14 cellular contexts compared by ENCODE assay signal in the genomic region with DNA sequence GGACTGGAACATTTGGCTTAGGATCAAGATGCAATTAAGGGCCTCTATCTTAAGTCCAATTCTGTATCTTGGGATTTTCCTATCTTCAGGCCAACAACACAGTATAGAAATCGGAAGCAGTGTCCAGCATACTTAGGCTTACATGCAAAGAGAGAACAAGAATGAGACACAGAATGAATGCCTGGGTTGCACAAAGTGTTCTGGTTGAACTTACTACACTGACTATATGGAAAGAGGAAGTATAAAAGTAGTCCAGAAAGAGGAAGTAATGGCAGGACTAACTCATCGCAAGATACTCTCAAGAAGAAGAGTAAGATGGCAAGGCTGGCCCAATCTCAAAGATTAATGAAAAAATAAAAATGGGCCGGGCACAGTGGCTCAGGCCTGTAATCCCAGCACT.
DNase-seq lines count a peak whose midpoint lies in the region; ATAC-seq and TF ChIP-seq lines count a peak whose summit lies in the region.
"Had no signal": no experiment of that assay in that cellular context is flagged by ENCODE, and none has a peak within 500 bp of the region (broad histone marks: within the 10 kb centered on the region; RNA-seq: fewer than 3 reads in every experiment).

No MANE protein-coding gene starts in this region.

- ATAC-seq in GM19372 (IDR thresholded peaks at IDR 0.05; ENCODE audit: low read depth, unreplicated experiment) (peak; percentile 75), HG03135 (IDR thresholded peaks at IDR 0.05; ENCODE audit: unreplicated experiment) (peak; percentile 88), HG03565 (IDR thresholded peaks at IDR 0.05; ENCODE audit: unreplicated experiment) (no peak), WTC11 (no peak)
- ATAC-seq: psoas muscle had no signal

- no peak overlapping the region for H3K4me3 Mint-ChIP-seq in WTC11
- H3K4me3 Mint-ChIP-seq: brain had no signal

- no peak for TF ChIP-seq CTCF in WTC11 (IDR thresholded peaks at IDR 0.05)

- H3K9ac ChIP-seq in BLaER1: no peak overlapping the region

- no peaks in the 10 kb centered on the region for H3K36me3 Mint-ChIP-seq in WTC11

- POLR2A ChIA-PET in HEK293T (lab: Yijun Ruan, JAX) (no interaction called here), WTC11 (lab: Charles Lee) (no interaction called here)

- H3K27me3 Mint-ChIP-seq in WTC11 (ENCODE audit: low read depth): no peaks in the 10 kb centered on the region
- H3K27me3 Mint-ChIP-seq: brain had no signal

- DNase-seq in SKM-1 treated with dmso at 0.1 percent for 144 hours (lab: John Stamatoyannopoulos, UW; ENCODE audit: unreplicated experiment) (peak; percentile 98), amniotic stem cell (lab: John Stamatoyannopoulos, UW) (no peak), HEK293T (ENCODE audit: extremely low spot score) (no peak), WTC11 (ENCODE audit: low spot score) (no peak)
- DNase-seq: activated CD8-positive, alpha-beta memory T cell treated with anti-CD3 and anti-CD28 coated beads, Interleukin-2, amount 50 U/mL, for 48 hours; erythroblast; islet precursor cell; NCI-H1092 treated with DMSO at 0.1 percent for 48 hours; psoas muscle had no signal

- H3K9me3 Mint-ChIP-seq in WTC11: no peaks in the 10 kb centered on the region
- H3K9me3 Mint-ChIP-seq: brain had no signal

- peaks cover 9% of the 10 kb centered on the region for H3K4me1 ChIP-seq in BLaER1

- no peaks in the 10 kb centered on the region for H3K27me3 ChIP-seq in BLaER1

- CTCF ChIA-PET in HEK293T (lab: Yijun Ruan, JAX) (no interaction called here), WTC11 (lab: Charles Lee) (interaction anchor here (0.8 kb wide), 1 partner anchor 383 kb away, joined by 3 read pairs; no protein-coding TSS in a partner anchor)

- no peak overlapping the region for H3K27ac ChIP-seq in BLaER1
- H3K27ac ChIP-seq: psoas muscle had no signal

- peak overlapping the region; percentile 24; the same call in 1 of the 2 replicates for H3K4me2 ChIP-seq in BLaER1

- H3K36me3 ChIP-seq in BLaER1: no peaks in the 10 kb centered on the region

- no peaks in the 10 kb centered on the region for H3K9me3 ChIP-seq in BLaER1
- H3K9me3 ChIP-seq: psoas muscle had no signal

- no peaks in the 10 kb centered on the region for H3K4me1 Mint-ChIP-seq in WTC11

- no peak overlapping the region for H3K27ac Mint-ChIP-seq in WTC11
- H3K27ac Mint-ChIP-seq: brain had no signal

- no peaks in the 10 kb centered on the region for H4K20me1 ChIP-seq in BLaER1

- H3K4me3 ChIP-seq in BLaER1: no peak overlapping the region
- H3K4me3 ChIP-seq: psoas muscle had no signal

TF ChIP-seq in HEK293T, 16 proteins besides CTCF, POLR2A, EP300 and RAD21:
- no peak for TF ChIP-seq TARDBP (IDR thresholded peaks at IDR 0.05)
- TF ChIP-seq FOXM1 (IDR thresholded peaks at IDR 0.05; ENCODE audit: borderline replicate concordance): no peak
- TF ChIP-seq ZNF384 (IDR thresholded peaks at IDR 0.05): no peak
- TF ChIP-seq CTBP1 (IDR thresholded peaks at IDR 0.05; ENCODE audit: borderline replicate concordance): no peak
- TF ChIP-seq L3MBTL2 (conservative IDR thresholded peaks at IDR 0.05): no peak
- TF ChIP-seq ELF4 (IDR thresholded peaks at IDR 0.05): no peak
- TF ChIP-seq NFRKB (IDR thresholded peaks at IDR 0.05): no peak
- TF ChIP-seq HDGF (IDR thresholded peaks at IDR 0.05; ENCODE audit: borderline replicate concordance): no peak
- no peak for TF ChIP-seq SP1 (IDR thresholded peaks at IDR 0.05)
- TF ChIP-seq SUZ12 (IDR thresholded peaks at IDR 0.05): no peak
- no peak for TF ChIP-seq LEF1 (IDR thresholded peaks at IDR 0.05; ENCODE audit: borderline replicate concordance)
- TF ChIP-seq, protein P1, sequence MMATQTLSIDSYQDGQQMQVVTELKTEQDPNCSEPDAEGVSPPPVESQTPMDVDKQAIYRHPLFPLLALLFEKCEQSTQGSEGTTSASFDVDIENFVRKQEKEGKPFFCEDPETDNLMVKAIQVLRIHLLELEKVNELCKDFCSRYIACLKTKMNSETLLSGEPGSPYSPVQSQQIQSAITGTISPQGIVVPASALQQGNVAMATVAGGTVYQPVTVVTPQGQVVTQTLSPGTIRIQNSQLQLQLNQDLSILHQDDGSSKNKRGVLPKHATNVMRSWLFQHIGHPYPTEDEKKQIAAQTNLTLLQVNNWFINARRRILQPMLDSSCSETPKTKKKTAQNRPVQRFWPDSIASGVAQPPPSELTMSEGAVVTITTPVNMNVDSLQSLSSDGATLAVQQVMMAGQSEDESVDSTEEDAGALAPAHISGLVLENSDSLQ (IDR thresholded peaks at IDR 0.05): no peak
- TF ChIP-seq FOXK2 (IDR thresholded peaks at IDR 0.05): no peak

TF ChIP-seq in WTC11, 78 proteins besides CTCF, POLR2A, EP300 and RAD21 (continues in another document):
- TF ChIP-seq ESRRA (CRISPR knock-in tag; IDR thresholded peaks at IDR 0.05; ENCODE audit: borderline replicate concordance) (no peak), NFYB (CRISPR knock-in tag; conservative IDR thresholded peaks at IDR 0.05; ENCODE audit: low read depth) (no peak), SOX15 (CRISPR knock-in tag; IDR thresholded peaks at IDR 0.05) (no peak), SMAD3 (CRISPR knock-in tag; IDR thresholded peaks at IDR 0.05; ENCODE audit: borderline replicate concordance) (no peak), NR1H2 (CRISPR knock-in tag; IDR thresholded peaks at IDR 0.05) (no peak), JUN (CRISPR knock-in tag; IDR thresholded peaks at IDR 0.05) (no peak)
- TF ChIP-seq, protein P2, sequence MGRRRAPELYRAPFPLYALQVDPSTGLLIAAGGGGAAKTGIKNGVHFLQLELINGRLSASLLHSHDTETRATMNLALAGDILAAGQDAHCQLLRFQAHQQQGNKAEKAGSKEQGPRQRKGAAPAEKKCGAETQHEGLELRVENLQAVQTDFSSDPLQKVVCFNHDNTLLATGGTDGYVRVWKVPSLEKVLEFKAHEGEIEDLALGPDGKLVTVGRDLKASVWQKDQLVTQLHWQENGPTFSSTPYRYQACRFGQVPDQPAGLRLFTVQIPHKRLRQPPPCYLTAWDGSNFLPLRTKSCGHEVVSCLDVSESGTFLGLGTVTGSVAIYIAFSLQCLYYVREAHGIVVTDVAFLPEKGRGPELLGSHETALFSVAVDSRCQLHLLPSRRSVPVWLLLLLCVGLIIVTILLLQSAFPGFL (CRISPR knock-in tag; IDR thresholded peaks at IDR 0.05; ENCODE audit: borderline replicate concordance): no peak
- TF ChIP-seq, protein P3, sequence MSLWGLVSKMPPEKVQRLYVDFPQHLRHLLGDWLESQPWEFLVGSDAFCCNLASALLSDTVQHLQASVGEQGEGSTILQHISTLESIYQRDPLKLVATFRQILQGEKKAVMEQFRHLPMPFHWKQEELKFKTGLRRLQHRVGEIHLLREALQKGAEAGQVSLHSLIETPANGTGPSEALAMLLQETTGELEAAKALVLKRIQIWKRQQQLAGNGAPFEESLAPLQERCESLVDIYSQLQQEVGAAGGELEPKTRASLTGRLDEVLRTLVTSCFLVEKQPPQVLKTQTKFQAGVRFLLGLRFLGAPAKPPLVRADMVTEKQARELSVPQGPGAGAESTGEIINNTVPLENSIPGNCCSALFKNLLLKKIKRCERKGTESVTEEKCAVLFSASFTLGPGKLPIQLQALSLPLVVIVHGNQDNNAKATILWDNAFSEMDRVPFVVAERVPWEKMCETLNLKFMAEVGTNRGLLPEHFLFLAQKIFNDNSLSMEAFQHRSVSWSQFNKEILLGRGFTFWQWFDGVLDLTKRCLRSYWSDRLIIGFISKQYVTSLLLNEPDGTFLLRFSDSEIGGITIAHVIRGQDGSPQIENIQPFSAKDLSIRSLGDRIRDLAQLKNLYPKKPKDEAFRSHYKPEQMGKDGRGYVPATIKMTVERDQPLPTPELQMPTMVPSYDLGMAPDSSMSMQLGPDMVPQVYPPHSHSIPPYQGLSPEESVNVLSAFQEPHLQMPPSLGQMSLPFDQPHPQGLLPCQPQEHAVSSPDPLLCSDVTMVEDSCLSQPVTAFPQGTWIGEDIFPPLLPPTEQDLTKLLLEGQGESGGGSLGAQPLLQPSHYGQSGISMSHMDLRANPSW (CRISPR knock-in tag; conservative IDR thresholded peaks at IDR 0.05; ENCODE audit: low read depth): no peak
- TF ChIP-seq, protein P4, sequence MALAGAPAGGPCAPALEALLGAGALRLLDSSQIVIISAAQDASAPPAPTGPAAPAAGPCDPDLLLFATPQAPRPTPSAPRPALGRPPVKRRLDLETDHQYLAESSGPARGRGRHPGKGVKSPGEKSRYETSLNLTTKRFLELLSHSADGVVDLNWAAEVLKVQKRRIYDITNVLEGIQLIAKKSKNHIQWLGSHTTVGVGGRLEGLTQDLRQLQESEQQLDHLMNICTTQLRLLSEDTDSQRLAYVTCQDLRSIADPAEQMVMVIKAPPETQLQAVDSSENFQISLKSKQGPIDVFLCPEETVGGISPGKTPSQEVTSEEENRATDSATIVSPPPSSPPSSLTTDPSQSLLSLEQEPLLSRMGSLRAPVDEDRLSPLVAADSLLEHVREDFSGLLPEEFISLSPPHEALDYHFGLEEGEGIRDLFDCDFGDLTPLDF (CRISPR knock-in tag; IDR thresholded peaks at IDR 0.05): no peak
- TF ChIP-seq, protein P5, sequence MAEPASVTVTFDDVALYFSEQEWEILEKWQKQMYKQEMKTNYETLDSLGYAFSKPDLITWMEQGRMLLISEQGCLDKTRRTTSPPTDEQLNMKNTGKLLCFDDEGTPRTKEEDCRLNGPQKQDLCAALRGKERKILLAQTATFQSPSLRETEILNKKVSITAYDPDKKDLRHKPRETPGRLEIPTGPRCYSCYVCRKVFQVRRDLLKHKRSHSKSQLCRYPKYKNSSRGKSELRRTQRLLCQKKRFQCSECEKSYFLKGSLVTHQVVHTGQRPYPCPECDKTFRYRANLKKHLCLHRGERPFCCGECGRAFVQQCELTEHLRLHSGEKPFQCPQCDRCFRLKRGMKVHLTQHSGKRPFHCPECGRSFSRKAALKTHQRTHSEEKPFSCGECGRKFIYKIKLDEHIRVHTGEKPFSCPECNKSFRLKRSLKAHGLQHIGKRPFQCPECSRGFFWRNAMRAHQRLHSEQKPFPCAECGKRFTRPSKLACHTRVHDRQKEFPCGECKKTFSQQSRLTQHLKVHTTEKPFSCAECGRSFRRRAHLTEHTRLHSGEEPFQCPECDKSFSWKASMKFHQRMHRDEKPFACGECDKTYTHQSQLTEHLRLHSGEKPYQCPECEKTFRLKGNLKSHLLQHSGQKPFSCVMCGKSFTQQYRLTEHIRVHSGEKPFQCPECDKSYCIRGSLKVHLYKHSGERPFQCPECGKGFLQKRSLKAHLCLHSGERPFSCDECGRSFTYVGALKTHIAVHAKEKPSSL (CRISPR knock-in tag; conservative IDR thresholded peaks at IDR 0.05): no peak

Comparison
In these comparisons a context has a peak if more than half of its experiments do, and no peak if none do; other contexts are left out.
1. ATAC-seq: peak in GM19372 (single experiment) and HG03135 (single experiment); none in HG03565 (single experiment) and WTC11 (single experiment).